ENCODE assay signal across 14 cellular contexts in genomic region chr6:159972506-159973268, GRCh38. TPM values are rescaled to one million over a fixed set of nuclear protein-coding genes. Genes with fewer than 3 reads are reported as not detected.
A peak's percentile ranks its signal among the peaks of the same experiment; 100 is the strongest.
DNase-seq lines count a peak whose midpoint lies in the region; ATAC-seq and TF ChIP-seq lines count a peak whose summit lies in the region.
"Had no signal": no experiment of that assay in that cellular context is flagged by ENCODE, and none has a peak within 500 bp of the region (broad histone marks: within the 10 kb centered on the region; RNA-seq: fewer than 3 reads in every experiment).

No MANE protein-coding gene starts in this region.

- H3K9me2 ChIP-seq in MM.1S (replicated peaks; ENCODE audit: insufficient read depth, low read length) = no peaks in the 10 kb centered on the region

- H3K4me1 ChIP-seq in MM.1S (ENCODE audit: low read length) (peaks cover 41% of the 10 kb centered on the region), neutrophil (ENCODE audit: control insufficient read depth in 1 of 2, insufficient read depth in 1 of 2, low read depth in 1 of 2, low read length in 1 of 2) (peaks cover 82 to 84% of the 10 kb centered on the region in 2 experiments)

- H3K4me3 ChIP-seq in MM.1S (ENCODE audit: low read length) (peak overlapping the region; percentile 25; the same call in 1 of the 2 replicates), neutrophil (ENCODE audit: low read depth in 1 of 2, low read length in 1 of 2) (peak overlapping the region; percentile 79 to 89)
- H3K4me3 ChIP-seq: HAP-1 had no signal

- H3K4me3 Mint-ChIP-seq in activated CD8-positive, alpha-beta memory T cell treated with anti-CD3 and anti-CD28 coated beads, Interleukin-2, amount 10 ng/mL, durations not matched to agents 7 days and 5 days = no peak overlapping the region
- H3K4me3 Mint-ChIP-seq in brain = peak overlapping the region; percentile 34 to 97 (median 44)

- peak overlapping the region; percentile 92; the same call in 1 of the 2 replicates for H3K27ac ChIP-seq in MM.1S (ENCODE audit: low read length)
- peak overlapping the region; percentile 81 for H3K27ac ChIP-seq in neutrophil

- no peak overlapping the region for H2AFZ ChIP-seq in MM.1S (ENCODE audit: low read length)

- CTCF ChIA-PET in activated CD8-positive, alpha-beta memory T cell treated with anti-CD3 and anti-CD28 coated beads, Interleukin-2, amount 10 ng/mL, durations not matched to agents 7 days and 5 days (lab: Charles Lee) = interaction anchor here (1.5 to 1.7 kb wide), 2 partner anchors 9 to 11 kb away, joined by 4 to 5 read pairs; no protein-coding TSS in a partner anchor

- H3K79me2 ChIP-seq in MM.1S (ENCODE audit: low read length) = peaks cover 83% of the 10 kb centered on the region

- H3K36me3 ChIP-seq in MM.1S (replicated peaks; ENCODE audit: insufficient read depth, low read length) (no peaks in the 10 kb centered on the region), neutrophil (peaks cover 17% of the 10 kb centered on the region)
- H3K36me3 ChIP-seq: HAP-1 had no signal

- H3K9ac ChIP-seq in MM.1S (ENCODE audit: low read length) = peak overlapping the region; percentile 50; the same call in 1 of the 2 replicates

- ATAC-seq in activated CD8-positive, alpha-beta memory T cell treated with anti-CD3 and anti-CD28 coated beads, Interleukin-2, amount 10 ng/mL, durations not matched to agents 7 days and 5 days = no peak
- no peak for ATAC-seq in HG03135 (IDR thresholded peaks at IDR 0.05; ENCODE audit: unreplicated experiment)
- ATAC-seq: left lobe of liver had no signal

- H3K9me3 ChIP-seq in MM.1S (replicated peaks; ENCODE audit: insufficient read depth, low read length) (no peaks in the 10 kb centered on the region), neutrophil (no peaks in the 10 kb centered on the region)
- H3K9me3 ChIP-seq: HAP-1 had no signal

- H3K4me1 Mint-ChIP-seq in activated CD8-positive, alpha-beta memory T cell treated with anti-CD3 and anti-CD28 coated beads, Interleukin-2, amount 10 ng/mL, durations not matched to agents 7 days and 5 days = peaks cover 81% of the 10 kb centered on the region
- H3K4me1 Mint-ChIP-seq in brain = peaks cover 77% of the 10 kb centered on the region

- H3K27me3 Mint-ChIP-seq in activated CD8-positive, alpha-beta memory T cell treated with anti-CD3 and anti-CD28 coated beads, Interleukin-2, amount 10 ng/mL, durations not matched to agents 7 days and 5 days = no peaks in the 10 kb centered on the region
- peaks cover 11% of the 10 kb centered on the region for H3K27me3 Mint-ChIP-seq in brain

- H3K27ac Mint-ChIP-seq in activated CD8-positive, alpha-beta memory T cell treated with anti-CD3 and anti-CD28 coated beads, Interleukin-2, amount 10 ng/mL, durations not matched to agents 7 days and 5 days = peak overlapping the region; percentile 44
- peak overlapping the region in 2 of 5 experiments; percentile 59 to 93 for H3K27ac Mint-ChIP-seq in brain

- TF ChIP-seq CTCF in MM.1S (IDR thresholded peaks at IDR 0.05; ENCODE audit: low read length) (no peak), brain (conservative IDR thresholded peaks at IDR 0.05) (no peak), neutrophil (IDR thresholded peaks at IDR 0.05) (no peak)

- H3K36me3 Mint-ChIP-seq in activated CD8-positive, alpha-beta memory T cell treated with anti-CD3 and anti-CD28 coated beads, Interleukin-2, amount 10 ng/mL, durations not matched to agents 7 days and 5 days = peaks cover 11% of the 10 kb centered on the region
- H3K36me3 Mint-ChIP-seq in brain = no peaks in the 10 kb centered on the region

- H3K27me3 ChIP-seq in MM.1S (replicated peaks; ENCODE audit: insufficient read depth, low read length) (no peaks in the 10 kb centered on the region), neutrophil (no peaks in the 10 kb centered on the region)

- peak overlapping the region; percentile 72 for H3K4me2 ChIP-seq in MM.1S (ENCODE audit: low read depth, low read length)

- no peak for DNase-seq in activated CD8-positive, alpha-beta memory T cell treated with anti-CD3 and anti-CD28 coated beads, Interleukin-2, amount 10 ng/mL, durations not matched to agents 7 days and 5 days
- no peak for DNase-seq in activated CD8-positive, alpha-beta memory T cell treated with anti-CD3 and anti-CD28 coated beads for 24 hours
- DNase-seq in MM.1S = no peak
- DNase-seq in stimulated activated CD4-positive, alpha-beta T cell treated with anti-CD3 and anti-CD28 coated beads, Interleukin-4, amount 100 ng/mL, for 4 hours = no peak
- no peak for DNase-seq in NCI-H510A (lab: John Stamatoyannopoulos, UW)
- DNase-seq: ACHN; amygdala; effector memory CD4-positive, alpha-beta T cell; NCI-H1417 had no signal

- H4K20me1 ChIP-seq in MM.1S (ENCODE audit: insufficient read depth, low read length) = no peaks in the 10 kb centered on the region

- H3F3A ChIP-seq in MM.1S (ENCODE audit: insufficient read depth, low read length) = peaks cover 19% of the 10 kb centered on the region

- H3K9me3 Mint-ChIP-seq in activated CD8-positive, alpha-beta memory T cell treated with anti-CD3 and anti-CD28 coated beads, Interleukin-2, amount 10 ng/mL, durations not matched to agents 7 days and 5 days (ENCODE audit: low read depth) = no peaks in the 10 kb centered on the region
- H3K9me3 Mint-ChIP-seq in brain = no peaks in the 10 kb centered on the region

RNA-seq across cellular contexts. Expression of gene IGF2R, which starts 3.8 kb away (rescaled TPM):
- 10 to 100 TPM; 74.5 to 83.1 TPM for total RNA-seq in activated CD8-positive, alpha-beta memory T cell treated with anti-CD3 and anti-CD28 coated beads, Interleukin-2, amount 10 ng/mL, durations not matched to agents 7 days and 5 days
- 29.2 TPM for polyA plus RNA-seq in brain (ENCODE audit: insufficient read depth, low read depth, low replicate concordance)
